25 cellular contexts compared by ENCODE assay signal in genomic region chr9:17472126-17472525, GRCh38.
"Had no signal": no experiment of that assay in that cellular context is flagged by ENCODE, and none has a peak within 500 bp of the region (broad histone marks: within the 10 kb centered on the region; RNA-seq: fewer than 3 reads in every experiment).

No MANE protein-coding gene starts in this region.

- DNase-seq: activated B cell treated with CpG ODN at 0.5 μM for 24 hours; activated CD8-positive, alpha-beta T cell treated with anti-CD3 and anti-CD28 coated beads, Interleukin-2, amount 10 ng/mL, durations not matched to agents 7 days and 5 days; activated effector memory CD4-positive, alpha-beta T cell treated with Interleukin-2 at 50 U/mL for 16 hours; activated naive CD4-positive, alpha-beta T cell treated with anti-CD3 and anti-CD28 coated beads, Interleukin-2, amount 10 ng/mL, durations not matched to agents 7 days and 5 days; activated naive CD8-positive, alpha-beta T cell treated with anti-CD3 and anti-CD28 coated beads, Interleukin-2, amount 10 ng/mL, durations not matched to agents 7 days and 5 days; brain microvascular endothelial cell; caudate nucleus; foreskin fibroblast; heart left ventricle; hypothalamus; immature natural killer cell; left lung; lower lobe of right lung; mesendoderm; natural killer cell; right lobe of liver; stimulated activated CD4-positive, alpha-beta T cell treated with anti-CD3 and anti-CD28 coated beads, Interleukin-12 subunit alpha, Interleukin-12 subunit beta, amount 100 ng/mL, for 4 hours; stimulated activated CD4-positive, alpha-beta T cell treated with anti-CD3 and anti-CD28 coated beads, Interleukin-4, amount 100 ng/mL, for 1 hour; stimulated activated naive CD8-positive, alpha-beta T cell treated with anti-CD3 and anti-CD28 coated beads, Interleukin-15, Interleukin-2, amounts not matched to agents 100 U/mL and 50 U/mL, for 24 hours; T-helper 2 cell; testis; transverse colon had no signal

- H3K4me3 ChIP-seq: ascending aorta, heart left ventricle, left lung, lower lobe of right lung, right lobe of liver, skin epidermis, testis, transverse colon had no signal

- ATAC-seq: activated CD8-positive, alpha-beta T cell treated with anti-CD3 and anti-CD28 coated beads, Interleukin-2, amount 10 ng/mL, durations not matched to agents 7 days and 5 days; heart left ventricle; left lung; lower lobe of right lung; natural killer cell; right lobe of liver; stimulated activated naive CD8-positive, alpha-beta T cell treated with anti-CD3 and anti-CD28 coated beads, Interleukin-15, Interleukin-2, amounts not matched to agents 100 U/mL and 50 U/mL, for 24 hours had no signal

- FAIRE-seq: endothelial cell of umbilical vein had no signal
